Comparison of ENCODE assay signal across 1 cellular context in genomic region chr2:43149482-43150107, GRCh38.
A peak's percentile ranks its signal among the peaks of the same experiment; 100 is the strongest.
TF ChIP-seq lines count a peak whose summit lies in the region.

No MANE protein-coding gene starts in this region.

TF ChIP-seq in HepG2, 621 proteins besides CTCF, POLR2A, EP300 and RAD21 (continued from another document and continues in another):
- TF ChIP-seq ZXDC (CRISPR knock-in tag; IDR thresholded peaks at IDR 0.05) = no peak; the same call in 1 of the 2 replicates
- no peak for TF ChIP-seq ZNF678 (CRISPR knock-in tag; IDR thresholded peaks at IDR 0.05)
- TF ChIP-seq, protein P1, sequence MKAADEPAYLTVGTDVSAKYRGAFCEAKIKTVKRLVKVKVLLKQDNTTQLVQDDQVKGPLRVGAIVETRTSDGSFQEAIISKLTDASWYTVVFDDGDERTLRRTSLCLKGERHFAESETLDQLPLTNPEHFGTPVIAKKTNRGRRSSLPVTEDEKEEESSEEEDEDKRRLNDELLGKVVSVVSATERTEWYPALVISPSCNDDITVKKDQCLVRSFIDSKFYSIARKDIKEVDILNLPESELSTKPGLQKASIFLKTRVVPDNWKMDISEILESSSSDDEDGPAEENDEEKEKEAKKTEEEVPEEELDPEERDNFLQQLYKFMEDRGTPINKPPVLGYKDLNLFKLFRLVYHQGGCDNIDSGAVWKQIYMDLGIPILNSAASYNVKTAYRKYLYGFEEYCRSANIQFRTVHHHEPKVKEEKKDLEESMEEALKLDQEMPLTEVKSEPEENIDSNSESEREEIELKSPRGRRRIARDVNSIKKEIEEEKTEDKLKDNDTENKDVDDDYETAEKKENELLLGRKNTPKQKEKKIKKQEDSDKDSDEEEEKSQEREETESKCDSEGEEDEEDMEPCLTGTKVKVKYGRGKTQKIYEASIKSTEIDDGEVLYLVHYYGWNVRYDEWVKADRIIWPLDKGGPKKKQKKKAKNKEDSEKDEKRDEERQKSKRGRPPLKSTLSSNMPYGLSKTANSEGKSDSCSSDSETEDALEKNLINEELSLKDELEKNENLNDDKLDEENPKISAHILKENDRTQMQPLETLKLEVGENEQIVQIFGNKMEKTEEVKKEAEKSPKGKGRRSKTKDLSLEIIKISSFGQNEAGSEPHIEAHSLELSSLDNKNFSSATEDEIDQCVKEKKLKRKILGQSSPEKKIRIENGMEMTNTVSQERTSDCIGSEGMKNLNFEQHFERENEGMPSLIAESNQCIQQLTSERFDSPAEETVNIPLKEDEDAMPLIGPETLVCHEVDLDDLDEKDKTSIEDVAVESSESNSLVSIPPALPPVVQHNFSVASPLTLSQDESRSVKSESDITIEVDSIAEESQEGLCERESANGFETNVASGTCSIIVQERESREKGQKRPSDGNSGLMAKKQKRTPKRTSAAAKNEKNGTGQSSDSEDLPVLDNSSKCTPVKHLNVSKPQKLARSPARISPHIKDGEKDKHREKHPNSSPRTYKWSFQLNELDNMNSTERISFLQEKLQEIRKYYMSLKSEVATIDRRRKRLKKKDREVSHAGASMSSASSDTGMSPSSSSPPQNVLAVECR (CRISPR knock-in tag; IDR thresholded peaks at IDR 0.05; ENCODE audit: borderline replicate concordance) = 0 out of 2 replicates have a peak, but pooled peaks have one; percentile 9
- TF ChIP-seq NBN (conservative IDR thresholded peaks at IDR 0.05) = peak; percentile 96
- TF ChIP-seq PLRG1 (conservative IDR thresholded peaks at IDR 0.05) = 0 out of 2 replicates have a peak, but pooled peaks have one; percentile 15
- TF ChIP-seq ZFP36L2 (CRISPR knock-in tag; IDR thresholded peaks at IDR 0.05) = no peak
- peak; percentile 41; the same call in 1 of the 2 replicates for TF ChIP-seq FOXP1 (IDR thresholded peaks at IDR 0.05)
- TF ChIP-seq FOXP1 (CRISPR knock-in tag; IDR thresholded peaks at IDR 0.05) = no peak
- TF ChIP-seq ATF7 (IDR thresholded peaks at IDR 0.05) = peak; percentile 29; the same call in 1 of the 2 replicates
- no peak for TF ChIP-seq ATF7 (CRISPR knock-in tag; IDR thresholded peaks at IDR 0.05)
- TF ChIP-seq PRDM10 (CRISPR knock-in tag; IDR thresholded peaks at IDR 0.05; ENCODE audit: low read depth) = no peak
- TF ChIP-seq, protein P2, sequence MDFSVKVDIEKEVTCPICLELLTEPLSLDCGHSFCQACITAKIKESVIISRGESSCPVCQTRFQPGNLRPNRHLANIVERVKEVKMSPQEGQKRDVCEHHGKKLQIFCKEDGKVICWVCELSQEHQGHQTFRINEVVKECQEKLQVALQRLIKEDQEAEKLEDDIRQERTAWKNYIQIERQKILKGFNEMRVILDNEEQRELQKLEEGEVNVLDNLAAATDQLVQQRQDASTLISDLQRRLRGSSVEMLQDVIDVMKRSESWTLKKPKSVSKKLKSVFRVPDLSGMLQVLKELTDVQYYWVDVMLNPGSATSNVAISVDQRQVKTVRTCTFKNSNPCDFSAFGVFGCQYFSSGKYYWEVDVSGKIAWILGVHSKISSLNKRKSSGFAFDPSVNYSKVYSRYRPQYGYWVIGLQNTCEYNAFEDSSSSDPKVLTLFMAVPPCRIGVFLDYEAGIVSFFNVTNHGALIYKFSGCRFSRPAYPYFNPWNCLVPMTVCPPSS (IDR thresholded peaks at IDR 0.05) = 0 out of 2 replicates have a peak, but pooled peaks have one; percentile 42
- TF ChIP-seq, protein P3, sequence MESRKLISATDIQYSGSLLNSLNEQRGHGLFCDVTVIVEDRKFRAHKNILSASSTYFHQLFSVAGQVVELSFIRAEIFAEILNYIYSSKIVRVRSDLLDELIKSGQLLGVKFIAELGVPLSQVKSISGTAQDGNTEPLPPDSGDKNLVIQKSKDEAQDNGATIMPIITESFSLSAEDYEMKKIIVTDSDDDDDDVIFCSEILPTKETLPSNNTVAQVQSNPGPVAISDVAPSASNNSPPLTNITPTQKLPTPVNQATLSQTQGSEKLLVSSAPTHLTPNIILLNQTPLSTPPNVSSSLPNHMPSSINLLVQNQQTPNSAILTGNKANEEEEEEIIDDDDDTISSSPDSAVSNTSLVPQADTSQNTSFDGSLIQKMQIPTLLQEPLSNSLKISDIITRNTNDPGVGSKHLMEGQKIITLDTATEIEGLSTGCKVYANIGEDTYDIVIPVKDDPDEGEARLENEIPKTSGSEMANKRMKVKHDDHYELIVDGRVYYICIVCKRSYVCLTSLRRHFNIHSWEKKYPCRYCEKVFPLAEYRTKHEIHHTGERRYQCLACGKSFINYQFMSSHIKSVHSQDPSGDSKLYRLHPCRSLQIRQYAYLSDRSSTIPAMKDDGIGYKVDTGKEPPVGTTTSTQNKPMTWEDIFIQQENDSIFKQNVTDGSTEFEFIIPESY (CRISPR knock-in tag; IDR thresholded peaks at IDR 0.05) = peak; percentile 50; the same call in 1 of the 2 replicates
- TF ChIP-seq SOX6 (IDR thresholded peaks at IDR 0.05) = 0 out of 2 replicates have a peak, but pooled peaks have one; percentile 70
- TF ChIP-seq SOX6 (CRISPR knock-in tag; IDR thresholded peaks at IDR 0.05) = no peak
- TF ChIP-seq PHB2 (IDR thresholded peaks at IDR 0.05; ENCODE audit: partially characterized antibody) = peak; percentile 58
- 0 out of 2 replicates have a peak, but pooled peaks have one; percentile 46 for TF ChIP-seq LCORL (IDR thresholded peaks at IDR 0.05)
- no peak for TF ChIP-seq LCORL (CRISPR knock-in tag; IDR thresholded peaks at IDR 0.05)
- TF ChIP-seq FOXA1 (IDR thresholded peaks at IDR 0.05) = peak; percentile 26; the same call in 1 of the 2 replicates
- no peak for TF ChIP-seq FOXA1 (CRISPR knock-in tag; IDR thresholded peaks at IDR 0.05)
- 0 out of 2 replicates have a peak, but pooled peaks have one; percentile 33 for TF ChIP-seq ZC3H13 (CRISPR knock-in tag; IDR thresholded peaks at IDR 0.05)
- TF ChIP-seq, protein P4, sequence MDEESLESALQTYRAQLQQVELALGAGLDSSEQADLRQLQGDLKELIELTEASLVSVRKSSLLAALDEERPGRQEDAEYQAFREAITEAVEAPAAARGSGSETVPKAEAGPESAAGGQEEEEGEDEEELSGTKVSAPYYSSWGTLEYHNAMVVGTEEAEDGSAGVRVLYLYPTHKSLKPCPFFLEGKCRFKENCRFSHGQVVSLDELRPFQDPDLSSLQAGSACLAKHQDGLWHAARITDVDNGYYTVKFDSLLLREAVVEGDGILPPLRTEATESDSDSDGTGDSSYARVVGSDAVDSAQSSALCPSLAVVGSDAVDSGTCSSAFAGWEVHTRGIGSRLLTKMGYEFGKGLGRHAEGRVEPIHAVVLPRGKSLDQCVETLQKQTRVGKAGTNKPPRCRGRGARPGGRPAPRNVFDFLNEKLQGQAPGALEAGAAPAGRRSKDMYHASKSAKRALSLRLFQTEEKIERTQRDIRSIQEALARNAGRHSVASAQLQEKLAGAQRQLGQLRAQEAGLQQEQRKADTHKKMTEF (CRISPR knock-in tag; IDR thresholded peaks at IDR 0.05) = no peak
- TF ChIP-seq, protein P5, sequence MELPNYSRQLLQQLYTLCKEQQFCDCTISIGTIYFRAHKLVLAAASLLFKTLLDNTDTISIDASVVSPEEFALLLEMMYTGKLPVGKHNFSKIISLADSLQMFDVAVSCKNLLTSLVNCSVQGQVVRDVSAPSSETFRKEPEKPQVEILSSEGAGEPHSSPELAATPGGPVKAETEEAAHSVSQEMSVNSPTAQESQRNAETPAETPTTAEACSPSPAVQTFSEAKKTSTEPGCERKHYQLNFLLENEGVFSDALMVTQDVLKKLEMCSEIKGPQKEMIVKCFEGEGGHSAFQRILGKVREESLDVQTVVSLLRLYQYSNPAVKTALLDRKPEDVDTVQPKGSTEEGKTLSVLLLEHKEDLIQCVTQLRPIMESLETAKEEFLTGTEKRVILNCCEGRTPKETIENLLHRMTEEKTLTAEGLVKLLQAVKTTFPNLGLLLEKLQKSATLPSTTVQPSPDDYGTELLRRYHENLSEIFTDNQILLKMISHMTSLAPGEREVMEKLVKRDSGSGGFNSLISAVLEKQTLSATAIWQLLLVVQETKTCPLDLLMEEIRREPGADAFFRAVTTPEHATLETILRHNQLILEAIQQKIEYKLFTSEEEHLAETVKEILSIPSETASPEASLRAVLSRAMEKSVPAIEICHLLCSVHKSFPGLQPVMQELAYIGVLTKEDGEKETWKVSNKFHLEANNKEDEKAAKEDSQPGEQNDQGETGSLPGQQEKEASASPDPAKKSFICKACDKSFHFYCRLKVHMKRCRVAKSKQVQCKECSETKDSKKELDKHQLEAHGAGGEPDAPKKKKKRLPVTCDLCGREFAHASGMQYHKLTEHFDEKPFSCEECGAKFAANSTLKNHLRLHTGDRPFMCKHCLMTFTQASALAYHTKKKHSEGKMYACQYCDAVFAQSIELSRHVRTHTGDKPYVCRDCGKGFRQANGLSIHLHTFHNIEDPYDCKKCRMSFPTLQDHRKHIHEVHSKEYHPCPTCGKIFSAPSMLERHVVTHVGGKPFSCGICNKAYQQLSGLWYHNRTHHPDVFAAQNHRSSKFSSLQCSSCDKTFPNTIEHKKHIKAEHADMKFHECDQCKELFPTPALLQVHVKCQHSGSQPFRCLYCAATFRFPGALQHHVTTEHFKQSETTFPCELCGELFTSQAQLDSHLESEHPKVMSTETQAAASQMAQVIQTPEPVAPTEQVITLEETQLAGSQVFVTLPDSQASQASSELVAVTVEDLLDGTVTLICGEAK (IDR thresholded peaks at IDR 0.05) = 0 out of 2 replicates have a peak, but pooled peaks have one; percentile 4
- TF ChIP-seq, protein P5 (CRISPR knock-in tag; IDR thresholded peaks at IDR 0.05) = no peak
